Comparison of ENCODE assay signal across 7 cellular contexts in the genomic region with DNA sequence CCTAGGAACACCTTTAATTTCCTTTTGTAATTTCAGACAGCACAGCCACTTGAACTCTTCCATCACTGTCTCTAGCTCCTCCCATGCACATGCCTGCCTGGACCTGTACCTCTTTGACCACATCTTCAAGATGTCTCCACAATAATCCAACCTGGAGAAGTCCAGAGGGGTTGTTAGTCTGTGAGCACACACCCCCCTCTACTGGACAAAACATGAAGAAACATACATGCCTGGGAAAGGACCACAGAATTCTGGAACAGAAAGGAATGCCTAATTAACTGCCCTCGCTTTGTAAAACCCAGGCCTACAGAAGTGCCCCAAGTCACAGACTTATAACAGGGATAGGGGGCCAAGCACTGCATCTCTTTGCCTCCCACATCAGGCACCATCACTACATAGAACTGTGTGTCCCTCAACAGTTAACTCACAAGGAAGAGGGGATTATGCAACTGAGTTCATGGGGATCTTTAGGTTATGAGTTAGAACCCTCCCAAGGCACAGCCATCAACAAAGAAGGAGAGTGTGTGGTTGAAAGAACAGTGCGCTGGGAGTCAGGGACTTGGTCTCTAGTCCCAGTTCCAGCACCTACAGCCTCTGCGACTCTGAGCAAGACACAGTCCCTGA.
DNase-seq lines count a peak whose midpoint lies in the region; ATAC-seq and TF ChIP-seq lines count a peak whose summit lies in the region.

No MANE protein-coding gene starts in this region.

- TF ChIP-seq RAD21 in Ishikawa (IDR thresholded peaks at IDR 0.05; ENCODE audit: low read depth): peak; percentile 98

- H3K79me2 ChIP-seq in fibroblast of lung (ENCODE audit: control insufficient read depth, insufficient read depth, low read length): no peaks in the 10 kb centered on the region

- H3K4me1 ChIP-seq in SJCRH30 (peaks cover 29% of the 10 kb centered on the region), fibroblast of lung (ENCODE audit: control insufficient read depth, extremely low read depth, insufficient read depth, low read length) (peaks cover 16% of the 10 kb centered on the region)

- peak; percentile 83 to 93 for TF ChIP-seq CTCF in fibroblast of lung (conservative IDR thresholded peaks at IDR 0.05 in 1 of 2, IDR thresholded peaks at IDR 0.05 in 1 of 2; ENCODE audit: low read depth in 1 of 2, low read length in 2 of 2)

- H3K36me3 ChIP-seq in SJCRH30: no peaks in the 10 kb centered on the region
- no peaks in the 10 kb centered on the region for H3K36me3 ChIP-seq in fibroblast of lung (ENCODE audit: control insufficient read depth, insufficient read depth, low read length)

- H4K20me1 ChIP-seq in fibroblast of lung (ENCODE audit: control insufficient read depth, extremely low read depth, insufficient read depth, low read length): no peaks in the 10 kb centered on the region

- H3K27me3 ChIP-seq in SJCRH30: no peaks in the 10 kb centered on the region
- H3K27me3 ChIP-seq in fibroblast of lung (ENCODE audit: control insufficient read depth, insufficient read depth, low read length): no peaks in the 10 kb centered on the region

- no peak overlapping the region for H3K4me2 ChIP-seq in fibroblast of lung (ENCODE audit: extremely low read depth, insufficient read depth, low read length)

- DNase-seq in Daoy (ENCODE audit: low read depth): peak; percentile 70
- peak; percentile 49 to 84 for DNase-seq in SJCRH30
- peak; percentile 61 to 83 for DNase-seq in fibroblast of lung (ENCODE audit: low read depth in 2 of 2)
- peak; percentile 62 for DNase-seq in pons (ENCODE audit: low spot score)
- no peak for DNase-seq in hippocampal formation (lab: John Stamatoyannopoulos, UW)

- ATAC-seq in HG03439 (IDR thresholded peaks at IDR 0.05; ENCODE audit: unreplicated experiment): no peak

- TF ChIP-seq EP300 in Ishikawa (IDR thresholded peaks at IDR 0.05; ENCODE audit: borderline replicate concordance): no peak; the same call in 1 of the 2 replicates

- no peak overlapping the region for H3K4me3 ChIP-seq in SJCRH30
- no peak overlapping the region for H3K4me3 ChIP-seq in fibroblast of lung (replicated peaks in 1 of 4; ENCODE audit: control extremely low read depth in 1 of 4, insufficient read depth in 1 of 4, low read depth in 3 of 4, low read length in 4 of 4)

- H2AFZ ChIP-seq in fibroblast of lung (ENCODE audit: low read length): peak overlapping the region; percentile 2

- H3K9me3 ChIP-seq in SJCRH30 (replicated peaks) (no peaks in the 10 kb centered on the region), fibroblast of lung (ENCODE audit: control insufficient read depth, insufficient read depth, low read depth, low read length) (no peaks in the 10 kb centered on the region)

- H3K27ac ChIP-seq in SJCRH30 (peak overlapping the region; percentile 40), fibroblast of lung (ENCODE audit: insufficient read depth, low read length) (no peak overlapping the region)

- no peak overlapping the region for H3K9ac ChIP-seq in fibroblast of lung (ENCODE audit: insufficient read depth, low read length)

TF ChIP-seq in Ishikawa, 13 proteins besides CTCF, POLR2A, EP300 and RAD21:
- TF ChIP-seq EGR1 (IDR thresholded peaks at IDR 0.05) (no peak), TEAD4 (IDR thresholded peaks at IDR 0.05) (0 out of 2 replicates have a peak, but pooled peaks have one; percentile 19), YY1 (IDR thresholded peaks at IDR 0.05; ENCODE audit: low read depth) (no peak), TAF1 (IDR thresholded peaks at IDR 0.05; ENCODE audit: low read depth) (no peak), FOXM1 (IDR thresholded peaks at IDR 0.05; ENCODE audit: borderline replicate concordance, low read depth) (no peak), NFIC (IDR thresholded peaks at IDR 0.05) (no peak), ZBTB7A (IDR thresholded peaks at IDR 0.05; ENCODE audit: low read depth) (no peak), TCF12 (IDR thresholded peaks at IDR 0.05; ENCODE audit: low read depth) (no peak), CREB1 (IDR thresholded peaks at IDR 0.05; ENCODE audit: low read depth) (no peak), CEBPB (IDR thresholded peaks at IDR 0.05) (no peak)
- TF ChIP-seq, protein P1, sequence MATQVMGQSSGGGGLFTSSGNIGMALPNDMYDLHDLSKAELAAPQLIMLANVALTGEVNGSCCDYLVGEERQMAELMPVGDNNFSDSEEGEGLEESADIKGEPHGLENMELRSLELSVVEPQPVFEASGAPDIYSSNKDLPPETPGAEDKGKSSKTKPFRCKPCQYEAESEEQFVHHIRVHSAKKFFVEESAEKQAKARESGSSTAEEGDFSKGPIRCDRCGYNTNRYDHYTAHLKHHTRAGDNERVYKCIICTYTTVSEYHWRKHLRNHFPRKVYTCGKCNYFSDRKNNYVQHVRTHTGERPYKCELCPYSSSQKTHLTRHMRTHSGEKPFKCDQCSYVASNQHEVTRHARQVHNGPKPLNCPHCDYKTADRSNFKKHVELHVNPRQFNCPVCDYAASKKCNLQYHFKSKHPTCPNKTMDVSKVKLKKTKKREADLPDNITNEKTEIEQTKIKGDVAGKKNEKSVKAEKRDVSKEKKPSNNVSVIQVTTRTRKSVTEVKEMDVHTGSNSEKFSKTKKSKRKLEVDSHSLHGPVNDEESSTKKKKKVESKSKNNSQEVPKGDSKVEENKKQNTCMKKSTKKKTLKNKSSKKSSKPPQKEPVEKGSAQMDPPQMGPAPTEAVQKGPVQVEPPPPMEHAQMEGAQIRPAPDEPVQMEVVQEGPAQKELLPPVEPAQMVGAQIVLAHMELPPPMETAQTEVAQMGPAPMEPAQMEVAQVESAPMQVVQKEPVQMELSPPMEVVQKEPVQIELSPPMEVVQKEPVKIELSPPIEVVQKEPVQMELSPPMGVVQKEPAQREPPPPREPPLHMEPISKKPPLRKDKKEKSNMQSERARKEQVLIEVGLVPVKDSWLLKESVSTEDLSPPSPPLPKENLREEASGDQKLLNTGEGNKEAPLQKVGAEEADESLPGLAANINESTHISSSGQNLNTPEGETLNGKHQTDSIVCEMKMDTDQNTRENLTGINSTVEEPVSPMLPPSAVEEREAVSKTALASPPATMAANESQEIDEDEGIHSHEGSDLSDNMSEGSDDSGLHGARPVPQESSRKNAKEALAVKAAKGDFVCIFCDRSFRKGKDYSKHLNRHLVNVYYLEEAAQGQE (IDR thresholded peaks at IDR 0.05; ENCODE audit: low read depth): no peak
- TF ChIP-seq, protein P2, sequence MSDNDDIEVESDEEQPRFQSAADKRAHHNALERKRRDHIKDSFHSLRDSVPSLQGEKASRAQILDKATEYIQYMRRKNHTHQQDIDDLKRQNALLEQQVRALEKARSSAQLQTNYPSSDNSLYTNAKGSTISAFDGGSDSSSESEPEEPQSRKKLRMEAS (IDR thresholded peaks at IDR 0.05): 0 out of 2 replicates have a peak, but pooled peaks have one; percentile 45
- TF ChIP-seq, protein P3, sequence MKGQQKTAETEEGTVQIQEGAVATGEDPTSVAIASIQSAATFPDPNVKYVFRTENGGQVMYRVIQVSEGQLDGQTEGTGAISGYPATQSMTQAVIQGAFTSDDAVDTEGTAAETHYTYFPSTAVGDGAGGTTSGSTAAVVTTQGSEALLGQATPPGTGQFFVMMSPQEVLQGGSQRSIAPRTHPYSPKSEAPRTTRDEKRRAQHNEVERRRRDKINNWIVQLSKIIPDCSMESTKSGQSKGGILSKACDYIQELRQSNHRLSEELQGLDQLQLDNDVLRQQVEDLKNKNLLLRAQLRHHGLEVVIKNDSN (IDR thresholded peaks at IDR 0.05): no peak

Comparison
In these comparisons a context has a peak if more than half of its experiments do, and no peak if none do; other contexts are left out.
1. DNase-seq: peak in Daoy (single experiment), SJCRH30 (2 of 2), fibroblast of lung (2 of 2) and pons (single experiment); none in hippocampal formation (0 of 2).